10 cellular contexts compared by ENCODE assay signal in genomic region chr1:85639920-85640319, GRCh38. TPM values are rescaled to one million over a fixed set of nuclear protein-coding genes. Genes with fewer than 3 reads are reported as not detected.
"Had no signal": no experiment of that assay in that cellular context is flagged by ENCODE, and none has a peak within 500 bp of the region (broad histone marks: within the 10 kb centered on the region; RNA-seq: fewer than 3 reads in every experiment).

No MANE protein-coding gene starts in this region.

RNA-seq across cellular contexts. Expression of gene CCN1, which starts 59.4 kb away (rescaled TPM):
- total RNA-seq: activated B cell treated with CpG ODN at 0.5 μM for 24 hours; activated CD4-positive, alpha-beta memory T cell treated with anti-CD3 and anti-CD28 coated beads for 36 hours; activated CD4-positive, alpha-beta memory T cell treated with anti-CD3 and anti-CD28 coated beads, Interleukin-2, amount 10 ng/mL, durations not matched to agents 7 days and 5 days; activated CD4-positive, alpha-beta T cell treated with anti-CD3 and anti-CD28 coated beads, Interleukin-2, amount 10 ng/mL, durations not matched to agents 7 days and 5 days; activated CD8-positive, alpha-beta memory T cell treated with anti-CD3 and anti-CD28 coated beads for 36 hours; activated CD8-positive, alpha-beta memory T cell treated with anti-CD3 and anti-CD28 coated beads, Interleukin-2, amount 10 ng/mL, durations not matched to agents 7 days and 5 days; activated CD8-positive, alpha-beta T cell treated with anti-CD3 and anti-CD28 coated beads, Interleukin-2, amount 10 ng/mL, durations not matched to agents 7 days and 5 days; T-helper 1 cell treated with Interleukin-12 subunit alpha and Interleukin-12 subunit beta and Interleukin-4 antibody, amounts not matched to agents 30 ng/mL and 1 ng/mL, for 36 hours; T-helper 17 cell; T-helper 2 cell treated with Interferon-gamma antibody and Interleukin-4, amounts not matched to agents 100 ng/mL and 5 ng/mL, for 36 hours had no signal
